ENCODE assay signal across 8 cellular contexts in genomic region chr1:45011837-45012638, GRCh38. TPM values are rescaled to one million over a fixed set of nuclear protein-coding genes. Genes with fewer than 3 reads are reported as not detected.
DNase-seq lines count a peak whose midpoint lies in the region; ATAC-seq lines count a peak whose summit lies in the region.

Gene UROD, plus strand, starts transcription at chr1:45012254. Its CDS starts 12 bp downstream, at chr1:45012266.

- no peaks in the 10 kb centered on the region for H3K27me3 Mint-ChIP-seq in activated T-helper 1 cell treated with anti-CD3 and anti-CD28 coated beads, Interleukin-12 subunit alpha, Interleukin-12 subunit beta, Interleukin-2, Interleukin-4 antibody, amounts not matched to agents 30 ng/mL and 10 ng/mL and 1 ng/mL, durations not matched to agents 14 hours and 24 hours and 36 hours (ENCODE audit: insufficient read depth)
- H3K27me3 Mint-ChIP-seq in naive B cell, result no peaks in the 10 kb centered on the region
- no peaks in the 10 kb centered on the region for H3K27me3 Mint-ChIP-seq in stimulated activated memory B cell treated with anti-CD40 and anti-IgM and Interleukin-4, amounts not matched to agents 10 μg/mL and 1 μg/mL and 100 μg/mL, for 72 hours

- ATAC-seq in GM21786 (IDR thresholded peaks at IDR 0.05; ENCODE audit: unreplicated experiment) (peak; percentile 67), naive B cell (ENCODE audit: low read depth in 2 of 2) (peak; percentile 81 to 82)
- ATAC-seq in stimulated activated memory B cell treated with anti-CD40 and anti-IgM and Interleukin-4, amounts not matched to agents 10 μg/mL and 1 μg/mL and 100 μg/mL, for 72 hours, result peak; percentile 93

- no peaks in the 10 kb centered on the region for H3K9me3 Mint-ChIP-seq in activated T-helper 1 cell treated with anti-CD3 and anti-CD28 coated beads, Interleukin-12 subunit alpha, Interleukin-12 subunit beta, Interleukin-2, Interleukin-4 antibody, amounts not matched to agents 30 ng/mL and 10 ng/mL and 1 ng/mL, durations not matched to agents 14 hours and 24 hours and 36 hours
- no peaks in the 10 kb centered on the region for H3K9me3 Mint-ChIP-seq in naive B cell
- H3K9me3 Mint-ChIP-seq in stimulated activated memory B cell treated with anti-CD40 and anti-IgM and Interleukin-4, amounts not matched to agents 10 μg/mL and 1 μg/mL and 100 μg/mL, for 72 hours, result no peaks in the 10 kb centered on the region

- H3K9me3 ChIP-seq in KOPT-K1 (ENCODE audit: insufficient read depth, low read length, poor library complexity, severe bottlenecking), result no peaks in the 10 kb centered on the region

- H3K36me3 ChIP-seq in KOPT-K1 (ENCODE audit: insufficient read depth, low read length), result peaks cover 34% of the 10 kb centered on the region

- peak within 1 kb of the TSS; percentile 84 for H3K4me3 Mint-ChIP-seq in activated T-helper 1 cell treated with anti-CD3 and anti-CD28 coated beads, Interleukin-12 subunit alpha, Interleukin-12 subunit beta, Interleukin-2, Interleukin-4 antibody, amounts not matched to agents 30 ng/mL and 10 ng/mL and 1 ng/mL, durations not matched to agents 14 hours and 24 hours and 36 hours
- peak within 1 kb of the TSS; percentile 89 to 99 (median 94) for H3K4me3 Mint-ChIP-seq in naive B cell
- H3K4me3 Mint-ChIP-seq in stimulated activated memory B cell treated with anti-CD40 and anti-IgM and Interleukin-4, amounts not matched to agents 10 μg/mL and 1 μg/mL and 100 μg/mL, for 72 hours, result peak within 1 kb of the TSS; percentile 82

- H3K36me3 Mint-ChIP-seq in activated T-helper 1 cell treated with anti-CD3 and anti-CD28 coated beads, Interleukin-12 subunit alpha, Interleukin-12 subunit beta, Interleukin-2, Interleukin-4 antibody, amounts not matched to agents 30 ng/mL and 10 ng/mL and 1 ng/mL, durations not matched to agents 14 hours and 24 hours and 36 hours (ENCODE audit: low read depth), result peaks cover 16% of the 10 kb centered on the region
- peaks cover 6 to 20% of the 10 kb centered on the region in 2 donors for H3K36me3 Mint-ChIP-seq in naive B cell
- H3K36me3 Mint-ChIP-seq in stimulated activated memory B cell treated with anti-CD40 and anti-IgM and Interleukin-4, amounts not matched to agents 10 μg/mL and 1 μg/mL and 100 μg/mL, for 72 hours, result peaks cover 34% of the 10 kb centered on the region

- H3K4me1 Mint-ChIP-seq in activated T-helper 1 cell treated with anti-CD3 and anti-CD28 coated beads, Interleukin-12 subunit alpha, Interleukin-12 subunit beta, Interleukin-2, Interleukin-4 antibody, amounts not matched to agents 30 ng/mL and 10 ng/mL and 1 ng/mL, durations not matched to agents 14 hours and 24 hours and 36 hours (ENCODE audit: low read depth), result peaks cover 58% of the 10 kb centered on the region
- peaks cover 43 to 66% (median 62%) of the 10 kb centered on the region in 3 donors for H3K4me1 Mint-ChIP-seq in naive B cell
- peaks cover 55% of the 10 kb centered on the region for H3K4me1 Mint-ChIP-seq in stimulated activated memory B cell treated with anti-CD40 and anti-IgM and Interleukin-4, amounts not matched to agents 10 μg/mL and 1 μg/mL and 100 μg/mL, for 72 hours

- peak within 1 kb of the TSS; percentile 90 for H3K27ac Mint-ChIP-seq in activated T-helper 1 cell treated with anti-CD3 and anti-CD28 coated beads, Interleukin-12 subunit alpha, Interleukin-12 subunit beta, Interleukin-2, Interleukin-4 antibody, amounts not matched to agents 30 ng/mL and 10 ng/mL and 1 ng/mL, durations not matched to agents 14 hours and 24 hours and 36 hours
- H3K27ac Mint-ChIP-seq in naive B cell, result peak within 1 kb of the TSS; percentile 91 to 98 (median 95)
- peak within 1 kb of the TSS; percentile 92 for H3K27ac Mint-ChIP-seq in stimulated activated memory B cell treated with anti-CD40 and anti-IgM and Interleukin-4, amounts not matched to agents 10 μg/mL and 1 μg/mL and 100 μg/mL, for 72 hours

- peak; percentile 99 for DNase-seq in DMS153 treated with DMSO at 0.1 percent for 48 hours (lab: John Stamatoyannopoulos, UW; ENCODE audit: unreplicated experiment)
- DNase-seq in RPMI7951 (ENCODE audit: low read depth), result peak; percentile 96
- DNase-seq in activated T-helper 1 cell treated with anti-CD3 and anti-CD28 coated beads, Interleukin-12 subunit alpha, Interleukin-12 subunit beta, Interleukin-2, Interleukin-4 antibody, amounts not matched to agents 30 ng/mL and 10 ng/mL and 1 ng/mL, durations not matched to agents 14 hours and 24 hours and 36 hours (ENCODE audit: low spot score), result peak; percentile 86
- DNase-seq in fibroblast of gingiva (ENCODE audit: low read depth), result peak; percentile 95
- DNase-seq in naive B cell, result peak; percentile 87

- intact Hi-C loops in activated T-helper 1 cell treated with anti-CD3 and anti-CD28 coated beads, Interleukin-12 subunit alpha, Interleukin-12 subunit beta, Interleukin-2, Interleukin-4 antibody, amounts not matched to agents 30 ng/mL and 10 ng/mL and 1 ng/mL, durations not matched to agents 14 hours and 24 hours and 36 hours (cut with micrococcal nuclease), result loop anchor here (1.0 to 5.0 kb wide), 11 partner anchors 26 to 1235 kb away; partner anchors contain the start of genes ARMH1, EIF2B3, ERI3 and IPP

- H3K27ac ChIP-seq in KOPT-K1 (ENCODE audit: low read depth, low read length, poor library complexity, severe bottlenecking), result peak within 1 kb of the TSS; percentile 51

RNA-seq across cellular contexts. Expression of gene UROD, which starts in this region (rescaled TPM):
- 103 and 119 TPM in 2 replicates for total RNA-seq in RPMI7951 (2014; rRNA removed; shearing (Covaris generic))
- 79.9 and 81.9 TPM in 2 replicates for total RNA-seq in activated T-helper 1 cell treated with anti-CD3 and anti-CD28 coated beads, Interleukin-12 subunit alpha, Interleukin-12 subunit beta, Interleukin-2, Interleukin-4 antibody, amounts not matched to agents 30 ng/mL and 10 ng/mL and 1 ng/mL, durations not matched to agents 14 hours and 24 hours and 36 hours
- polyA plus RNA-seq in naive B cell (ENCODE audit: low read depth in 6 of 6), result 10 to 100 TPM; 59.9 to 95.9 (median 77.4) TPM

Comparison
In these comparisons a context has a peak if more than half of its experiments do, and no peak if none do; other contexts are left out.
1. Peak in every context shown above with its lines: DNase-seq, ATAC-seq and H3K27ac ChIP-seq.